11 cellular contexts compared by ENCODE assay signal in the genomic region with DNA sequence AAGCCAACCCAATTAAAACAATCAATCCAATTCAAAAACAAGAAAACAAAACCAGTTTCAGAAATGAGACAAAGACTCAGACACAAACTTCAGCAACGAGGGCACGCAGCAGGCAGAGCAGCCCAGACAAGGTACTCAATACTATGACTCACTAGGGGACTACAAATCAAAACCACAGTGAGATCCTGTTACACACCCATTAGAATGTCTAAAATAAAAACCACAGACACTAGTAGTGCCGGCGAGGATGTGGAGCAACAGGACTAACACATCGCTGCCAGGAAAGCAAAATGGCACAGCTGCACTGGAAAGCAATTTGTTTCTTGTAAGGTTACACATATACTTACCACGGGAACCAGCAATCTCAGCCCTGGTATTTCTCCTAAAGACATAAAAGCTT. TPM values are rescaled to one million over a fixed set of nuclear protein-coding genes. Genes with fewer than 3 reads are reported as not detected.
A peak's percentile ranks its signal among the peaks of the same experiment; 100 is the strongest.
DNase-seq lines count a peak whose midpoint lies in the region; ATAC-seq, FAIRE-seq and TF ChIP-seq lines count a peak whose summit lies in the region.
"Had no signal": no experiment of that assay in that cellular context is flagged by ENCODE, and none has a peak within 500 bp of the region (broad histone marks: within the 10 kb centered on the region; RNA-seq: fewer than 3 reads in every experiment).

No MANE protein-coding gene starts in this region.

- peaks cover 53% of the 10 kb centered on the region for H3K27me3 Mint-ChIP-seq in stimulated activated memory B cell treated with anti-CD40 and anti-IgM and Interleukin-4, amounts not matched to agents 10 μg/mL and 1 μg/mL and 100 μg/mL, for 72 hours

- H3K4me3 ChIP-seq in choroid plexus epithelial cell (ENCODE audit: low read depth, low read length): no peak overlapping the region
- H3K4me3 ChIP-seq: colonic mucosa, pancreas had no signal

- DNase-seq in activated CD4-positive, alpha-beta T cell treated with anti-CD3 and anti-CD28 coated beads for 4 hours: peak; percentile 17 to 28
- DNase-seq in activated CD4-positive, alpha-beta T cell treated with anti-CD3 and anti-CD28 coated beads, Interleukin-2, amount 50 U/mL, for 1 hour: no peak
- DNase-seq in RCC 7860 (ENCODE audit: low spot score): peak; percentile 63
- DNase-seq in choroid plexus epithelial cell (ENCODE audit: low read depth): peak; percentile 44
- DNase-seq in stimulated activated CD8-positive, alpha-beta memory T cell treated with anti-CD3 and anti-CD28 coated beads, Interleukin-12 subunit alpha, Interleukin-12 subunit beta, amount 100 ng/mL, for 1 hour (ENCODE audit: low read depth): peak; percentile 2
- no peak for DNase-seq in NCI-H446 (lab: John Stamatoyannopoulos, UW)
- no peak for DNase-seq in left lobe of liver (ENCODE audit: low spot score)
- DNase-seq: colonic mucosa, pancreas had no signal

- no peak for ATAC-seq in left lobe of liver
- no peak for ATAC-seq in stimulated activated memory B cell treated with anti-CD40 and anti-IgM and Interleukin-4, amounts not matched to agents 10 μg/mL and 1 μg/mL and 100 μg/mL, for 72 hours

- peak; percentile 78 for FAIRE-seq in RCC 7860 (lab: Jason Lieb, UNC)
- FAIRE-seq: pancreas had no signal

- peaks cover 3% of the 10 kb centered on the region for H3K9me3 Mint-ChIP-seq in stimulated activated memory B cell treated with anti-CD40 and anti-IgM and Interleukin-4, amounts not matched to agents 10 μg/mL and 1 μg/mL and 100 μg/mL, for 72 hours

- no peaks in the 10 kb centered on the region for H3K4me1 Mint-ChIP-seq in stimulated activated memory B cell treated with anti-CD40 and anti-IgM and Interleukin-4, amounts not matched to agents 10 μg/mL and 1 μg/mL and 100 μg/mL, for 72 hours
- H3K4me1 Mint-ChIP-seq: B cell had no signal

- no peak for TF ChIP-seq CTCF in choroid plexus epithelial cell (conservative IDR thresholded peaks at IDR 0.05; ENCODE audit: low read depth, low read length)

- H3K4me3 Mint-ChIP-seq in stimulated activated memory B cell treated with anti-CD40 and anti-IgM and Interleukin-4, amounts not matched to agents 10 μg/mL and 1 μg/mL and 100 μg/mL, for 72 hours: no peak overlapping the region
- H3K4me3 Mint-ChIP-seq: B cell had no signal

- H3K36me3 Mint-ChIP-seq in stimulated activated memory B cell treated with anti-CD40 and anti-IgM and Interleukin-4, amounts not matched to agents 10 μg/mL and 1 μg/mL and 100 μg/mL, for 72 hours: no peaks in the 10 kb centered on the region

- no peak overlapping the region for H3K27ac Mint-ChIP-seq in stimulated activated memory B cell treated with anti-CD40 and anti-IgM and Interleukin-4, amounts not matched to agents 10 μg/mL and 1 μg/mL and 100 μg/mL, for 72 hours
- H3K27ac Mint-ChIP-seq: B cell had no signal

RNA-seq across cellular contexts. Expression of a gene that starts 28.4 kb away (rescaled TPM):
- total RNA-seq in left lobe of liver: not detected
- total RNA-seq: B cell, pancreas had no signal

RNA-seq across cellular contexts. Expression of a gene that starts 43.4 kb away (rescaled TPM):
- total RNA-seq in left lobe of liver: 0.93 TPM
- total RNA-seq: B cell had no signal

RNA-seq across cellular contexts. Expression of a gene that starts 59.2 kb away (rescaled TPM):
- total RNA-seq in left lobe of liver: not detected
- total RNA-seq: B cell, colonic mucosa, pancreas had no signal

RNA-seq across cellular contexts. Expression of a gene that starts 59.2 kb away (rescaled TPM):
- not detected for total RNA-seq in left lobe of liver
- total RNA-seq: B cell, colonic mucosa, pancreas had no signal

Comparison
In these comparisons a context has a peak if more than half of its experiments do, and no peak if none do; other contexts are left out.
1. DNase-seq: peak in activated CD4-positive, alpha-beta T cell treated with anti-CD3 and anti-CD28 coated beads for 4 hours (2 of 2), RCC 7860 (single experiment), choroid plexus epithelial cell (single experiment) and stimulated activated CD8-positive, alpha-beta memory T cell treated with anti-CD3 and anti-CD28 coated beads, Interleukin-12 subunit alpha, Interleukin-12 subunit beta, amount 100 ng/mL, for 1 hour (single experiment); none in activated CD4-positive, alpha-beta T cell treated with anti-CD3 and anti-CD28 coated beads, Interleukin-2, amount 50 U/mL, for 1 hour (single experiment), NCI-H446 (0 of 2) and left lobe of liver (single experiment).